12 cellular contexts compared by ENCODE assay signal in genomic region chr11:107785401-107785800, GRCh38.
DNase-seq lines count a peak whose midpoint lies in the region; ATAC-seq and TF ChIP-seq lines count a peak whose summit lies in the region.
"Had no signal": no experiment of that assay in that cellular context is flagged by ENCODE, and none has a peak within 500 bp of the region (broad histone marks: within the 10 kb centered on the region; RNA-seq: fewer than 3 reads in every experiment).

No MANE protein-coding gene starts in this region.

- H3K9me3 Mint-ChIP-seq in Calu3 (ENCODE audit: low read depth, unreplicated experiment): no peaks in the 10 kb centered on the region

- H3K36me3 Mint-ChIP-seq in Calu3 (ENCODE audit: insufficient read depth, unreplicated experiment): no peaks in the 10 kb centered on the region

- ATAC-seq in GM21717 (IDR thresholded peaks at IDR 0.05; ENCODE audit: unreplicated experiment) (peak; percentile 70), GM21423 (IDR thresholded peaks at IDR 0.05; ENCODE audit: unreplicated experiment) (no peak)
- ATAC-seq: body of pancreas had no signal

- BruUV-seq in Calu3 (replicated peaks; lab: Mats Ljungman, UMichigan): no TSS peak

- no peak overlapping the region for H3K27ac Mint-ChIP-seq in Calu3 (ENCODE audit: unreplicated experiment)

- H3K27me3 Mint-ChIP-seq in Calu3 (ENCODE audit: unreplicated experiment): no peaks in the 10 kb centered on the region

- DNase-seq in ACHN: peak; percentile 14
- peak; percentile 10 for DNase-seq in activated T-helper 9 cell treated with anti-CD3 and anti-CD28 coated beads, Interleukin-2, amount 50 U/mL, for 16 hours (ENCODE audit: low read depth)
- peak; percentile 4 for DNase-seq in non-pigmented ciliary epithelial cell (ENCODE audit: low read depth)
- DNase-seq in Calu3: no peak
- DNase-seq in HUDEP-2 (lab: John Stamatoyannopoulos, UW; ENCODE audit: unreplicated experiment in 76 of 76): no peak
- no peak for DNase-seq in cortex of kidney (lab: John Stamatoyannopoulos, UW)
- DNase-seq: activated CD4-positive, alpha-beta T cell treated with anti-CD3 and anti-CD28 coated beads for 4 hours; body of pancreas; NCI-H1417; NCI-H82 had no signal

- H3K4me3 Mint-ChIP-seq in Calu3 (ENCODE audit: low read depth, unreplicated experiment): no peak overlapping the region

- intact Hi-C loops in Calu3 (cut with micrococcal nuclease; ENCODE audit: unreplicated experiment): no loop called here

- no peaks in the 10 kb centered on the region for H3K4me1 Mint-ChIP-seq in Calu3 (ENCODE audit: low read depth, unreplicated experiment)

- CTCF ChIA-PET in Calu3 (lab: Charles Lee): interaction anchor here (0.6 kb wide), 1 partner anchor 186 kb away, joined by 3 read pairs; no protein-coding TSS in a partner anchor

- in situ Hi-C loops in ACHN (cut with HindIII; ENCODE audit: low pct_ligation_motif_present, low pct_unique_long_range_greater_than_20kb, low sequenced_read_pairs): no loop called here

- no peak for TF ChIP-seq CTCF in Calu3 (IDR thresholded peaks at IDR 0.05; ENCODE audit: unreplicated experiment)

Comparison
In these comparisons a context has a peak if more than half of its experiments do, and no peak if none do; other contexts are left out.
1. DNase-seq: peak in ACHN (single experiment), activated T-helper 9 cell treated with anti-CD3 and anti-CD28 coated beads, Interleukin-2, amount 50 U/mL, for 16 hours (single experiment) and non-pigmented ciliary epithelial cell (single experiment); none in Calu3 (single experiment), HUDEP-2 (0 of 76) and cortex of kidney (single experiment).